ENCODE assay signal across 2 cellular contexts in the genomic region with DNA sequence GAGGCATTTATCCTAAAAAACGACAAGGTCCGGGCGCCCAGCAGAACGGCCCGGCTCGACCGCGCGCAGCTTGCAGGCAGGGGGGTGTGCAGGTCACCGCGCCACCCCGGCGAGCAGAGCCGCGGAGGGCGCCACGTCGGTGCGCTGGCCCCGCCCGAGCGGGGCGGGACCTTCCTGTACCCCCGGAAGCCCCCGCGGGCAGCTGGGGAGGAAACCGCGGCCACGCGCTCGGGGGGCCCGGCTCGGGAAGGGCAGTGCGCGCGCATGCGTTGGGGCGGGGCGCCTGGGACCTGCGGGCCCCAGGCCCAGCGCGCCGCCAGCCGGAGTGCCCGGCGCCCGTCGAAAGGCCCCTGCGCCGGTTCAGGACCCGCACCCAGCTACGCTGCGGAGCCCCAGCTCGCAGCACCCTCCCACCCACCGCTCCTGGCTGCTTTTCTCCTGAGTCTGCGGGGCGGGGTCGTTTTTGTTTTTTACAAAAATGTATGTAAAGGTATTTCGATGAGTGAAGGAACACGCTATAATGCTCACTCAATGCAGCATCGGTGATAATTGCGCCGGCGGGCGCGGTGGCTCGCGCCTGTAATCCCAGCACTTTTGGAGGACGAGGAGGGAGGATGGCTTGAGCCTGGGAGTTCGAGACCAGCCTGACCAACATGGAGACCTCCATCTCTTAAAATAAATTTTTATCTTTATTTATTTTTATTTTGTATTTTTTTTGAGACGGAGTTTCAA.
TF ChIP-seq lines count a peak whose summit lies in the region.

No MANE protein-coding gene starts in this region.

TF ChIP-seq in SK-N-SH, 30 proteins besides CTCF, POLR2A, EP300 and RAD21:
- TF ChIP-seq NFIC (IDR thresholded peaks at IDR 0.05; ENCODE audit: borderline replicate concordance) (no peak), MAX (IDR thresholded peaks at IDR 0.05; ENCODE audit: low read depth) (no peak), POLR2AphosphoS5 (IDR thresholded peaks at IDR 0.05; ENCODE audit: low read depth, low read length) (no peak), TAF1 (IDR thresholded peaks at IDR 0.05; ENCODE audit: borderline replicate concordance, low read depth, low read length) (no peak), TEAD4 (IDR thresholded peaks at IDR 0.05; ENCODE audit: borderline replicate concordance, insufficient read depth) (no peak), FOXJ3 (CRISPR knock-in tag; IDR thresholded peaks at IDR 0.05) (no peak), TCF12 (IDR thresholded peaks at IDR 0.05) (no peak), SIN3A (IDR thresholded peaks at IDR 0.05; ENCODE audit: borderline replicate concordance, low read depth, low read length) (no peak)

TF ChIP-seq in SK-N-SH treated with all-trans-retinoic acid at 6 μM for 48 hours, 23 proteins besides CTCF, POLR2A, EP300 and RAD21:
- TF ChIP-seq ZC3H10 (CRISPR knock-in tag; IDR thresholded peaks at IDR 0.05) = no peak
- no peak for TF ChIP-seq ZNF565 (CRISPR knock-in tag; conservative IDR thresholded peaks at IDR 0.05; ENCODE audit: low read depth)
- no peak for TF ChIP-seq RARB (CRISPR knock-in tag; IDR thresholded peaks at IDR 0.05)
- TF ChIP-seq TOX (CRISPR knock-in tag; IDR thresholded peaks at IDR 0.05; ENCODE audit: borderline replicate concordance) = no peak
- TF ChIP-seq CSRNP3 (CRISPR knock-in tag; IDR thresholded peaks at IDR 0.05) = no peak
- no peak for TF ChIP-seq ESRRG (CRISPR knock-in tag; IDR thresholded peaks at IDR 0.05)
- no peak for TF ChIP-seq ZFP3 (CRISPR knock-in tag; IDR thresholded peaks at IDR 0.05)
- no peak for TF ChIP-seq TSHZ2 (CRISPR knock-in tag; IDR thresholded peaks at IDR 0.05)
- no peak for TF ChIP-seq OSR1 (CRISPR knock-in tag; IDR thresholded peaks at IDR 0.05)
TF ChIP-seq in SK-N-SH treated with all-trans-retinoic acid at 6 μM for 48 hours: peak in this region for 0.
